In the genomic region with DNA sequence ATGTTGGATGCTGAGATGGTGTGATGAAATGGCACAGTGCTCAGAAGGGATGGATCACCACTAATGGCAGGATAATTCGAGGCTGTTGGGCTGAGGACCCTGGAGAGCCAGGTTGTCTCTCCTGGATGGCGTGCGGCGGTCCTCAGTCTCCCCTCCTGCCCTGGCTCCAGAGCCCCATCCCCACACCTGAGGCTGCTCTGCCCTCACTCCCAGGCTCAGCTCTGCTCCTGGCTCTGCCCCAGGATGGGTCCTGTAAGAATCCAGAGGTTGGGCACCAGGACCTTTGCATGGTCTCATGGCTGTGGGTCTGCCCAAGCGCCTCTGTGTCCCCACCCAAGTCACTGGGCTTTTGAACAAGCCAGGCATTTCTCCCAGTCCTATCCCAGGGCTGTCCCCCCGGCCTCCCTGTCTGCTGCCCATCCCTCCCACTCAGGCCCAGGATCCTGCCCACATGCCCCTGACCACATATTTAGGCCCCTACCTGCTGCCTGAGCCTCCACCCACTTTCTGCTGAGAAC, we compare ENCODE assay signal across 26 cellular contexts.
A peak's percentile ranks its signal among the peaks of the same experiment; 100 is the strongest.
DNase-seq lines count a peak whose midpoint lies in the region; ATAC-seq and TF ChIP-seq lines count a peak whose summit lies in the region.
"Had no signal": no experiment of that assay in that cellular context is flagged by ENCODE, and none has a peak within 500 bp of the region (broad histone marks: within the 10 kb centered on the region; RNA-seq: fewer than 3 reads in every experiment).

No MANE protein-coding gene starts in this region.

- no peak overlapping the region for H3K14ac ChIP-seq in IMR-90 (replicated peaks; ENCODE audit: low read depth, low read length)

- ATAC-seq in IMR-90 (ENCODE audit: low read depth) (no peak), GM21360 (IDR thresholded peaks at IDR 0.05; ENCODE audit: unreplicated experiment) (no peak), HG03442 (IDR thresholded peaks at IDR 0.05; ENCODE audit: unreplicated experiment) (no peak)
- ATAC-seq in stimulated activated naive B cell treated with anti-CD40 and anti-IgM and Interleukin-4, amounts not matched to agents 10 μg/mL and 1 μg/mL and 100 μg/mL, for 72 hours (replicated peaks) = no peak
- ATAC-seq: GM12878, HCT116, PC-3 had no signal

- H3K23ac ChIP-seq in IMR-90 (ENCODE audit: low read depth, low read length) = no peak overlapping the region

- no peak overlapping the region for H2BK20ac ChIP-seq in IMR-90 (ENCODE audit: low read depth, low read length)

- no peak for TF ChIP-seq POLR2A in IMR-90 (IDR thresholded peaks at IDR 0.05; ENCODE audit: low read depth, low read length)

- H3K36me3 ChIP-seq in IMR-90 (ENCODE audit: control insufficient read depth, insufficient read depth, low read length) (no peaks in the 10 kb centered on the region), endodermal cell (ENCODE audit: control insufficient read depth, insufficient read depth, low read length) (no peaks in the 10 kb centered on the region)
- H3K36me3 ChIP-seq: BLaER1 had no signal

- H4K91ac ChIP-seq in IMR-90 (ENCODE audit: insufficient read depth, low read depth, low read length) = no peak overlapping the region

- H3K18ac ChIP-seq in IMR-90 (ENCODE audit: low read depth, low read length) = no peak overlapping the region

- no peak overlapping the region for H2AK9ac ChIP-seq in IMR-90 (replicated peaks; ENCODE audit: low read depth, low read length, poor library complexity)

- DNase-seq in IMR-90 (no peak), endodermal cell (no peak), neural crest cell (ENCODE audit: low read depth, low spot score) (no peak), NCI-H524 treated with DMSO at 0.1 percent for 48 hours (lab: John Stamatoyannopoulos, UW) (no peak)
- DNase-seq in stimulated activated naive B cell treated with anti-CD40 and anti-IgM and Interleukin-4, amounts not matched to agents 10 μg/mL and 1 μg/mL and 100 μg/mL, for 72 hours = no peak
- DNase-seq: CD4-positive, alpha-beta T cell; COR-L47; DMS 273 treated with DMSO at 0.1 percent for 48 hours; DND-41; GM23248; Karpas-422; MV-4-11; NCI-H1105 treated with DMSO at 0.1 percent for 48 hours; NCI-H2081; NCI-H2171; NCI-H345; PC-3; RPMI8226; SHP77 had no signal

- H3K4me3 ChIP-seq in IMR-90 (ENCODE audit: insufficient read depth, low read depth, low read length) (no peak overlapping the region), endodermal cell (ENCODE audit: low read length) (no peak overlapping the region)
- H3K4me3 ChIP-seq: BLaER1, GM12878, GM23248 had no signal

- H4K20me1 ChIP-seq in IMR-90 (ENCODE audit: insufficient read depth, low read length) = no peaks in the 10 kb centered on the region
- H4K20me1 ChIP-seq: BLaER1 had no signal

- H3K4me1 ChIP-seq in IMR-90 (ENCODE audit: control insufficient read depth, insufficient read depth, low read length) (no peaks in the 10 kb centered on the region), endodermal cell (ENCODE audit: control insufficient read depth, insufficient read depth, low read length) (peaks cover 6% of the 10 kb centered on the region)
- H3K4me1 ChIP-seq: BLaER1 had no signal

- no peak overlapping the region for H2AK5ac ChIP-seq in IMR-90 (ENCODE audit: low read depth, low read length)

- TF ChIP-seq CTCF in IMR-90 (conservative IDR thresholded peaks at IDR 0.05; ENCODE audit: low read depth, low read length) (no peak), endodermal cell (conservative IDR thresholded peaks at IDR 0.05) (no peak), neural crest cell (conservative IDR thresholded peaks at IDR 0.05) (no peak)

- H3K9me3 Mint-ChIP-seq in endodermal cell = no peaks in the 10 kb centered on the region
- H3K9me3 Mint-ChIP-seq in neural crest cell = no peaks in the 10 kb centered on the region
- H3K9me3 Mint-ChIP-seq in stimulated activated naive B cell treated with anti-CD40 and anti-IgM and Interleukin-4, amounts not matched to agents 10 μg/mL and 1 μg/mL and 100 μg/mL, for 72 hours = no peaks in the 10 kb centered on the region
- H3K9me3 Mint-ChIP-seq: CD4-positive, alpha-beta T cell had no signal

- no peak overlapping the region for H3K27ac ChIP-seq in IMR-90 (ENCODE audit: insufficient read depth, low read length)
- no peak overlapping the region for H3K27ac ChIP-seq in endodermal cell (ENCODE audit: low read depth, low read length)
- H3K27ac ChIP-seq: BLaER1, GM23248, HL-60 had no signal

- POLR2A ChIA-PET in IMR-90 (lab: Charles Lee; ENCODE audit: unreplicated experiment) = no interaction called here

- H2BK15ac ChIP-seq in IMR-90 (ENCODE audit: low read depth, low read length) = no peak overlapping the region

- H3K4me3 Mint-ChIP-seq in endodermal cell (no peak overlapping the region), neural crest cell (no peak overlapping the region)
- H3K4me3 Mint-ChIP-seq in stimulated activated naive B cell treated with anti-CD40 and anti-IgM and Interleukin-4, amounts not matched to agents 10 μg/mL and 1 μg/mL and 100 μg/mL, for 72 hours = no peak overlapping the region
- H3K4me3 Mint-ChIP-seq: CD4-positive, alpha-beta T cell; IgD-negative memory B cell had no signal

- no peak overlapping the region for H2BK5ac ChIP-seq in IMR-90 (ENCODE audit: low read depth, low read length, poor library complexity, severe bottlenecking)

- H3K9ac ChIP-seq in IMR-90 (ENCODE audit: low read depth, low read length) (no peak overlapping the region), endodermal cell (ENCODE audit: extremely low read depth, low read length, poor library complexity, severe bottlenecking) (no peak overlapping the region)
- H3K9ac ChIP-seq: BLaER1, GM23248 had no signal

- in situ Hi-C loops in IMR-90 (cut with MboI; ENCODE audit: low sequenced_read_pairs) = no loop called here

- CTCF ChIA-PET in IMR-90 (lab: Yijun Ruan, JAX) = no interaction called here

- H3K27me3 ChIP-seq in IMR-90 (ENCODE audit: control insufficient read depth, insufficient read depth, low read length) = peaks cover 6% of the 10 kb centered on the region; the same call in 1 of the 2 replicates
- H3K27me3 ChIP-seq in endodermal cell (ENCODE audit: control insufficient read depth, insufficient read depth, low read length, poor library complexity, severe bottlenecking) = peaks cover 16% of the 10 kb centered on the region
- H3K27me3 ChIP-seq: BLaER1 had no signal

- TF ChIP-seq RAD21 in IMR-90 (IDR thresholded peaks at IDR 0.05; ENCODE audit: low read length) = no peak

- no peaks in the 10 kb centered on the region for H3K79me1 ChIP-seq in IMR-90 (ENCODE audit: low read depth in 1 of 2, low read length in 2 of 2)

- no TSS peak for BruUV-seq in IMR-90 (replicated peaks; lab: Mats Ljungman, UMichigan)

- no peaks in the 10 kb centered on the region for H3K9me1 ChIP-seq in IMR-90 (ENCODE audit: insufficient read depth, low read length)

- WGBS in IMR-90 (ENCODE audit: extremely low coverage in 2 of 2, insufficient read length in 1 of 2), 2 experiments = 61% methylated on average over 5 of the region's 6 CpGs; no CpG with 5 or more reads in 1 of the 2 experiments
- WGBS in endodermal cell (ENCODE audit: insufficient coverage in 1 of 2, insufficient read length in 1 of 2), 2 experiments = 80 to 90% methylated on average over 2 to 6 of the region's 6 CpGs

- H3K56ac ChIP-seq in IMR-90 (ENCODE audit: extremely low read depth, insufficient read depth, low read length) = no peak overlapping the region

- H3K4ac ChIP-seq in IMR-90 (ENCODE audit: low read depth, low read length) = no peak overlapping the region

- H2AFZ ChIP-seq in IMR-90 (replicated peaks; ENCODE audit: low read length, poor library complexity) = peak overlapping the region; percentile 7
- H2AFZ ChIP-seq: GM23248 had no signal

- H3K9me3 ChIP-seq in IMR-90 (ENCODE audit: control insufficient read depth, insufficient read depth, low read length) = no peaks in the 10 kb centered on the region
- no peaks in the 10 kb centered on the region for H3K9me3 ChIP-seq in endodermal cell (ENCODE audit: control insufficient read depth, low read length)
- H3K9me3 ChIP-seq: BLaER1 had no signal

- H3K4me2 ChIP-seq in IMR-90 (ENCODE audit: low read depth, low read length) = no peak overlapping the region
- H3K4me2 ChIP-seq: BLaER1 had no signal

- H2BK120ac ChIP-seq in IMR-90 (ENCODE audit: low read depth, low read length) = no peak overlapping the region

- H3K27ac Mint-ChIP-seq in endodermal cell (peak overlapping the region; percentile 94), neural crest cell (ENCODE audit: unreplicated experiment) (peak overlapping the region; percentile 78)
- H3K27ac Mint-ChIP-seq in stimulated activated naive B cell treated with anti-CD40 and anti-IgM and Interleukin-4, amounts not matched to agents 10 μg/mL and 1 μg/mL and 100 μg/mL, for 72 hours = no peak overlapping the region
- H3K27ac Mint-ChIP-seq: CD4-positive, alpha-beta T cell; IgD-negative memory B cell had no signal

- H4K5ac ChIP-seq in IMR-90 (ENCODE audit: low read depth, low read length) = no peak overlapping the region

- peaks cover 12% of the 10 kb centered on the region for H3K27me3 Mint-ChIP-seq in endodermal cell (ENCODE audit: insufficient read depth)
- H3K27me3 Mint-ChIP-seq in neural crest cell (ENCODE audit: low read depth) = peaks cover 32% of the 10 kb centered on the region
- H3K27me3 Mint-ChIP-seq in stimulated activated naive B cell treated with anti-CD40 and anti-IgM and Interleukin-4, amounts not matched to agents 10 μg/mL and 1 μg/mL and 100 μg/mL, for 72 hours = peaks cover 52 to 66% of the 10 kb centered on the region in 2 donors

- peaks cover 20% of the 10 kb centered on the region for H3K4me1 Mint-ChIP-seq in endodermal cell
- H3K4me1 Mint-ChIP-seq in neural crest cell = peaks cover 61% of the 10 kb centered on the region
- H3K4me1 Mint-ChIP-seq in stimulated activated naive B cell treated with anti-CD40 and anti-IgM and Interleukin-4, amounts not matched to agents 10 μg/mL and 1 μg/mL and 100 μg/mL, for 72 hours = no peaks in the 10 kb centered on the region
- H3K4me1 Mint-ChIP-seq: IgD-negative memory B cell had no signal

- dilution Hi-C loops in IMR-90 (cut with HindIII; ENCODE audit: low sequenced_read_pairs, unreplicated experiment) = no loop called here

- H4K8ac ChIP-seq in IMR-90 (ENCODE audit: low read depth in 2 of 2, low read length in 2 of 2) = no peak overlapping the region

- H3K36me3 Mint-ChIP-seq in endodermal cell (ENCODE audit: low read depth) (no peaks in the 10 kb centered on the region), neural crest cell (ENCODE audit: low read depth) (no peaks in the 10 kb centered on the region)
- H3K36me3 Mint-ChIP-seq in stimulated activated naive B cell treated with anti-CD40 and anti-IgM and Interleukin-4, amounts not matched to agents 10 μg/mL and 1 μg/mL and 100 μg/mL, for 72 hours = no peaks in the 10 kb centered on the region

- intact Hi-C loops in IMR-90 (cut with micrococcal nuclease) = no loop called here

TF ChIP-seq in IMR-90, 13 proteins besides CTCF, POLR2A, EP300 and RAD21 (continues in another document):
- TF ChIP-seq MAFK (IDR thresholded peaks at IDR 0.05; ENCODE audit: low read depth, low read length) (no peak), RCOR1 (IDR thresholded peaks at IDR 0.05; ENCODE audit: insufficient replicate concordance, low read length) (no peak), BHLHE40 (IDR thresholded peaks at IDR 0.05; ENCODE audit: low read depth, low read length) (no peak), RFX5 (IDR thresholded peaks at IDR 0.05; ENCODE audit: low read depth, low read length) (no peak), CEBPB (IDR thresholded peaks at IDR 0.05; ENCODE audit: low read depth, low read length) (no peak)
